Comparison of ENCODE assay signal across 8 cellular contexts in genomic region chr1:111202707-111203623, GRCh38. TPM values are rescaled to one million over a fixed set of nuclear protein-coding genes. Genes with fewer than 3 reads are reported as not detected.
DNase-seq lines count a peak whose midpoint lies in the region; ATAC-seq lines count a peak whose summit lies in the region.

No MANE protein-coding gene starts in this region.

- intact Hi-C loops in posterior cingulate gyrus (cut with DNase I), result no loop called here

- H3K4me1 Mint-ChIP-seq in activated T-helper 17 cell treated with anti-CD3 and anti-CD28 coated beads, Interleukin-2, amount 50 U/mL, for 72 hours, result peaks cover 32% of the 10 kb centered on the region
- H3K4me1 Mint-ChIP-seq in memory B cell, result peaks cover 51% of the 10 kb centered on the region

- H3K9ac ChIP-seq in BLaER1 treated with 17β-estradiol and CSF1 and Interleukin-3, amounts not matched to agents 10 nM and 100 nM, result peak overlapping the region; percentile 86 to 94 (median 91)

- peaks cover 74 to 96% (median 84%) of the 10 kb centered on the region in 10 experiments for H3K4me1 ChIP-seq in BLaER1 treated with 17β-estradiol and CSF1 and Interleukin-3, amounts not matched to agents 10 nM and 100 nM

- H3K27ac ChIP-seq in BLaER1 treated with 17β-estradiol and CSF1 and Interleukin-3, amounts not matched to agents 10 nM and 100 nM, result peak overlapping the region; percentile 94 to 99 (median 98)

- peak overlapping the region; percentile 80 to 99 (median 97) for H3K4me2 ChIP-seq in BLaER1 treated with 17β-estradiol and CSF1 and Interleukin-3, amounts not matched to agents 10 nM and 100 nM

- H3K27me3 Mint-ChIP-seq in activated T-helper 17 cell treated with anti-CD3 and anti-CD28 coated beads, Interleukin-2, amount 50 U/mL, for 72 hours, result no peaks in the 10 kb centered on the region
- H3K27me3 Mint-ChIP-seq in memory B cell, result no peaks in the 10 kb centered on the region

- DNase-seq in memory B cell (ENCODE audit: low spot score in 2 of 2) (no peak), posterior cingulate gyrus (no peak), activated gamma-delta T cell treated with Interleukin-2 at 50 U/mL for 16 hours (no peak), cerebellar cortex (ENCODE audit: low spot score) (no peak)
- DNase-seq in central memory CD4-positive, alpha-beta T cell, result no peak

- H3K27me3 ChIP-seq in BLaER1 treated with 17β-estradiol and CSF1 and Interleukin-3, amounts not matched to agents 10 nM and 100 nM, result no peaks in the 10 kb centered on the region

- H3K4me3 ChIP-seq in BLaER1 treated with 17β-estradiol and CSF1 and Interleukin-3, amounts not matched to agents 10 nM and 100 nM, result peak overlapping the region; percentile 57 to 76 (median 65)

- H3K4me3 Mint-ChIP-seq in activated T-helper 17 cell treated with anti-CD3 and anti-CD28 coated beads, Interleukin-2, amount 50 U/mL, for 72 hours, result peak overlapping the region; percentile 94
- H3K4me3 Mint-ChIP-seq in memory B cell, result peak overlapping the region; percentile 86

- H3K9me3 ChIP-seq in BLaER1 treated with 17β-estradiol and CSF1 and Interleukin-3, amounts not matched to agents 10 nM and 100 nM (replicated peaks in 1 of 11), result no peaks in the 10 kb centered on the region

- H3K36me3 ChIP-seq in BLaER1 treated with 17β-estradiol and CSF1 and Interleukin-3, amounts not matched to agents 10 nM and 100 nM, result peaks cover 0 to 11% (median 0%) of the 10 kb centered on the region in 11 experiments; a peak in 3 of 22 replicates

- peaks cover 26% of the 10 kb centered on the region for H3K36me3 Mint-ChIP-seq in activated T-helper 17 cell treated with anti-CD3 and anti-CD28 coated beads, Interleukin-2, amount 50 U/mL, for 72 hours (ENCODE audit: low read depth)
- H3K36me3 Mint-ChIP-seq in memory B cell, result peaks cover 6% of the 10 kb centered on the region

- no peaks in the 10 kb centered on the region for H3K9me3 Mint-ChIP-seq in activated T-helper 17 cell treated with anti-CD3 and anti-CD28 coated beads, Interleukin-2, amount 50 U/mL, for 72 hours
- H3K9me3 Mint-ChIP-seq in memory B cell, result no peaks in the 10 kb centered on the region

- peak overlapping the region; percentile 96 for H3K27ac Mint-ChIP-seq in activated T-helper 17 cell treated with anti-CD3 and anti-CD28 coated beads, Interleukin-2, amount 50 U/mL, for 72 hours
- peak overlapping the region; percentile 86 for H3K27ac Mint-ChIP-seq in memory B cell

- peak; percentile 1 for ATAC-seq in GM21528 (IDR thresholded peaks at IDR 0.05; ENCODE audit: low FRiP score, unreplicated experiment)
- no peak for ATAC-seq in activated T-helper 17 cell treated with anti-CD3 and anti-CD28 coated beads, Interleukin-2, amount 50 U/mL, for 72 hours (replicated peaks)
- ATAC-seq in memory B cell (ENCODE audit: low read depth), result no peak

- H4K20me1 ChIP-seq in BLaER1 treated with 17β-estradiol and CSF1 and Interleukin-3, amounts not matched to agents 10 nM and 100 nM, result no peaks in the 10 kb centered on the region

RNA-seq across cellular contexts. Expression of gene DENND2D, which starts 2.5 kb away (rescaled TPM):
- total RNA-seq in activated T-helper 17 cell treated with anti-CD3 and anti-CD28 coated beads, Interleukin-2, amount 50 U/mL, for 72 hours, result 100 to 1,000 TPM; 146 to 148 TPM

RNA-seq across cellular contexts. Expression of gene CHI3L2, which starts 24.5 kb away (rescaled TPM):
- total RNA-seq in activated T-helper 17 cell treated with anti-CD3 and anti-CD28 coated beads, Interleukin-2, amount 50 U/mL, for 72 hours, result 1 to 10 TPM; 2.7 to 3.8 TPM
